Comparison of ENCODE assay signal across 14 cellular contexts in the genomic region with DNA sequence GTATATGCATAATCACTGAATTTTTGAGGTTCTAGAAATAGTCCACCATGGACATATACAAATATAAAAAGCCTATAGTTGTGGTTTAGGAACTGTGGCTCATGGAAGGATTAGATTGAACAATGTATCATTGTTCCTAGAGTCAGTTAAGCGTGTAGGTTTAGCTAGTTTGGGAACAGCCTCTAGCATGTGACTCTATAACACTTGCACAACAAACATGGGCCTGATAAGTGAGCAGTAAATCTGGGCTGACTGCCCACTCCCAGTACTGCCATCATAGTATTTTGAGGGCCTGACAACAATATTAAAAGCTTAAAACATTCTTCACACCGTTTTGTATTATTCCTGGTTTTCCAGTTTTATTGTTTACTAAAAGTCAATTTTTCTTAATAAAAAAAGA. TPM values are rescaled to one million over a fixed set of nuclear protein-coding genes. Genes with fewer than 3 reads are reported as not detected.
DNase-seq lines count a peak whose midpoint lies in the region; ATAC-seq, FAIRE-seq and TF ChIP-seq lines count a peak whose summit lies in the region.
"Had no signal": no experiment of that assay in that cellular context is flagged by ENCODE, and none has a peak within 500 bp of the region (broad histone marks: within the 10 kb centered on the region; RNA-seq: fewer than 3 reads in every experiment).

No MANE protein-coding gene starts in this region.

- H3K9me3 ChIP-seq in right cardiac atrium (ENCODE audit: control insufficient read depth, low read length) (no peaks in the 10 kb centered on the region), small intestine (ENCODE audit: control insufficient read depth, low read depth) (no peaks in the 10 kb centered on the region)

- ATAC-seq in right cardiac atrium, result peak; percentile 96
- ATAC-seq in activated CD4-positive, alpha-beta T cell treated with anti-CD3 and anti-CD28 coated beads for 36 hours, result no peak
- ATAC-seq: activated CD8-positive, alpha-beta memory T cell treated with anti-CD3 and anti-CD28 coated beads, Interleukin-2, amount 10 ng/mL, durations not matched to agents 7 days and 5 days had no signal

- DNase-seq in HEK293T (ENCODE audit: extremely low spot score), result peak; percentile 22
- DNase-seq in astrocyte of the spinal cord (ENCODE audit: low read depth, low spot score), result peak; percentile 61
- DNase-seq in right cardiac atrium, result peak; percentile 75 to 87 (median 77)
- DNase-seq in small intestine, result peak; percentile 63
- DNase-seq in H7, result no peak
- no peak for DNase-seq in activated CD4-positive, alpha-beta T cell treated with anti-CD3 and anti-CD28 coated beads for 36 hours
- no peak for DNase-seq in activated naive CD8-positive, alpha-beta T cell treated with anti-CD3 and anti-CD28 coated beads for 36 hours
- DNase-seq in NCI-H1048 (lab: John Stamatoyannopoulos, UW), result no peak
- DNase-seq: activated CD8-positive, alpha-beta memory T cell treated with anti-CD3 and anti-CD28 coated beads, Interleukin-2, amount 10 ng/mL, durations not matched to agents 7 days and 5 days; cortex of kidney; DMS79; SHP77 treated with DMSO at 0.1 percent for 48 hours; stimulated activated CD4-positive, alpha-beta T cell treated with anti-CD3 and anti-CD28 coated beads, Interleukin-2, amount 100 ng/mL, for 24 hours had no signal

- no peak overlapping the region for H3K4me3 Mint-ChIP-seq in activated CD4-positive, alpha-beta T cell treated with anti-CD3 and anti-CD28 coated beads for 36 hours
- H3K4me3 Mint-ChIP-seq in activated naive CD8-positive, alpha-beta T cell treated with anti-CD3 and anti-CD28 coated beads for 36 hours, result no peak overlapping the region
- H3K4me3 Mint-ChIP-seq: activated CD8-positive, alpha-beta memory T cell treated with anti-CD3 and anti-CD28 coated beads, Interleukin-2, amount 10 ng/mL, durations not matched to agents 7 days and 5 days; memory B cell had no signal

- intact Hi-C loops in right cardiac atrium (cut with DNase I), result no loop called here
- intact Hi-C loops in activated CD4-positive, alpha-beta T cell treated with anti-CD3 and anti-CD28 coated beads for 36 hours (cut with DNase I, micrococcal nuclease), result no loop called here

- H3K9me3 Mint-ChIP-seq in activated CD4-positive, alpha-beta T cell treated with anti-CD3 and anti-CD28 coated beads for 36 hours (ENCODE audit: low read depth), result no peaks in the 10 kb centered on the region
- H3K9me3 Mint-ChIP-seq in activated naive CD8-positive, alpha-beta T cell treated with anti-CD3 and anti-CD28 coated beads for 36 hours, result no peaks in the 10 kb centered on the region
- H3K9me3 Mint-ChIP-seq: memory B cell had no signal

- no peaks in the 10 kb centered on the region for H3K36me3 Mint-ChIP-seq in activated CD4-positive, alpha-beta T cell treated with anti-CD3 and anti-CD28 coated beads for 36 hours (ENCODE audit: low read depth)
- H3K36me3 Mint-ChIP-seq in activated naive CD8-positive, alpha-beta T cell treated with anti-CD3 and anti-CD28 coated beads for 36 hours, result no peaks in the 10 kb centered on the region
- H3K36me3 Mint-ChIP-seq: activated CD8-positive, alpha-beta memory T cell treated with anti-CD3 and anti-CD28 coated beads, Interleukin-2, amount 10 ng/mL, durations not matched to agents 7 days and 5 days; memory B cell had no signal

- H3K36me3 ChIP-seq in small intestine (ENCODE audit: control insufficient read depth in 2 of 2, insufficient read depth in 2 of 2, low read length in 2 of 2) (no peaks in the 10 kb centered on the region), H7 (replicated peaks; ENCODE audit: control insufficient read depth, insufficient read depth, low read length) (no peaks in the 10 kb centered on the region)

- no peaks in the 10 kb centered on the region for H3K4me1 Mint-ChIP-seq in activated CD4-positive, alpha-beta T cell treated with anti-CD3 and anti-CD28 coated beads for 36 hours
- no peaks in the 10 kb centered on the region for H3K4me1 Mint-ChIP-seq in activated naive CD8-positive, alpha-beta T cell treated with anti-CD3 and anti-CD28 coated beads for 36 hours
- H3K4me1 Mint-ChIP-seq: activated CD8-positive, alpha-beta memory T cell treated with anti-CD3 and anti-CD28 coated beads, Interleukin-2, amount 10 ng/mL, durations not matched to agents 7 days and 5 days; memory B cell had no signal

- 13% methylated on average over 2 of the region's 2 CpGs for WGBS in right cardiac atrium
- 3 to 23% (median 16%) methylated on average over 2 of the region's 2 CpGs for WGBS in small intestine, 3 donors

- H3K27ac ChIP-seq in right cardiac atrium (ENCODE audit: low read length) (no peak overlapping the region), small intestine (ENCODE audit: low read depth in 1 of 2, low read length in 1 of 2) (no peak overlapping the region)

- no peak for FAIRE-seq in small intestine (lab: Jason Lieb, UNC)

- H3K4me1 ChIP-seq in right cardiac atrium (ENCODE audit: control insufficient read depth, insufficient read depth, low read length) (peaks cover 5% of the 10 kb centered on the region), small intestine (ENCODE audit: control insufficient read depth in 2 of 2, insufficient read depth in 1 of 2, low read depth in 1 of 2, low read length in 1 of 2) (peaks cover 0 to 6% of the 10 kb centered on the region in 2 donors)

- no peak overlapping the region for H3K4me3 ChIP-seq in astrocyte of the spinal cord (ENCODE audit: low read depth, low read length)
- H3K4me3 ChIP-seq in right cardiac atrium (ENCODE audit: low read length), result no peak overlapping the region
- no peak overlapping the region for H3K4me3 ChIP-seq in small intestine (ENCODE audit: low read depth in 1 of 2, low read length in 2 of 2)
- H3K4me3 ChIP-seq in H7 (ENCODE audit: insufficient read depth, low read depth, low read length), result no peak overlapping the region

- CTCF ChIA-PET in HEK293T (lab: Yijun Ruan, JAX), result interaction anchor here (0.6 kb wide), 1 partner anchor 22 kb away, joined by 3 read pairs; no protein-coding TSS in a partner anchor
- CTCF ChIA-PET in activated CD4-positive, alpha-beta T cell treated with anti-CD3 and anti-CD28 coated beads for 36 hours (lab: Charles Lee), result interaction anchor here (1.3 kb wide), 1 partner anchor 27 kb away, joined by 3 read pairs; no protein-coding TSS in a partner anchor

- POLR2A ChIA-PET in HEK293T (lab: Yijun Ruan, JAX), result interaction anchor here (0.8 kb wide), 1 partner anchor 10 kb away, joined by 3 read pairs; no protein-coding TSS in a partner anchor
- POLR2A ChIA-PET in activated CD4-positive, alpha-beta T cell treated with anti-CD3 and anti-CD28 coated beads for 36 hours (lab: Charles Lee), result no interaction called here

- peaks cover 6% of the 10 kb centered on the region for H3K27me3 Mint-ChIP-seq in activated CD4-positive, alpha-beta T cell treated with anti-CD3 and anti-CD28 coated beads for 36 hours
- no peaks in the 10 kb centered on the region for H3K27me3 Mint-ChIP-seq in activated naive CD8-positive, alpha-beta T cell treated with anti-CD3 and anti-CD28 coated beads for 36 hours
- H3K27me3 Mint-ChIP-seq: memory B cell had no signal

- H3K27me3 ChIP-seq in right cardiac atrium (ENCODE audit: control insufficient read depth, insufficient read depth) (no peaks in the 10 kb centered on the region), small intestine (ENCODE audit: control insufficient read depth in 2 of 2, insufficient read depth in 2 of 2, low read length in 2 of 2) (peaks cover 0 to under 1% of the 10 kb centered on the region in 2 donors), H7 (ENCODE audit: control insufficient read depth, insufficient read depth, low read length) (no peaks in the 10 kb centered on the region)

- TF ChIP-seq CTCF in astrocyte of the spinal cord (IDR thresholded peaks at IDR 0.05; ENCODE audit: low read depth, low read length), result no peak

- in situ Hi-C loops in astrocyte of the spinal cord (cut with HindIII; ENCODE audit: low sequenced_read_pairs), result no loop called here

- no peak overlapping the region for H3K27ac Mint-ChIP-seq in activated CD4-positive, alpha-beta T cell treated with anti-CD3 and anti-CD28 coated beads for 36 hours
- H3K27ac Mint-ChIP-seq in activated naive CD8-positive, alpha-beta T cell treated with anti-CD3 and anti-CD28 coated beads for 36 hours, result no peak overlapping the region
- H3K27ac Mint-ChIP-seq: activated CD8-positive, alpha-beta memory T cell treated with anti-CD3 and anti-CD28 coated beads, Interleukin-2, amount 10 ng/mL, durations not matched to agents 7 days and 5 days; memory B cell had no signal

TF ChIP-seq in HEK293T, 16 proteins besides CTCF, POLR2A, EP300 and RAD21:
- TF ChIP-seq, protein P1, sequence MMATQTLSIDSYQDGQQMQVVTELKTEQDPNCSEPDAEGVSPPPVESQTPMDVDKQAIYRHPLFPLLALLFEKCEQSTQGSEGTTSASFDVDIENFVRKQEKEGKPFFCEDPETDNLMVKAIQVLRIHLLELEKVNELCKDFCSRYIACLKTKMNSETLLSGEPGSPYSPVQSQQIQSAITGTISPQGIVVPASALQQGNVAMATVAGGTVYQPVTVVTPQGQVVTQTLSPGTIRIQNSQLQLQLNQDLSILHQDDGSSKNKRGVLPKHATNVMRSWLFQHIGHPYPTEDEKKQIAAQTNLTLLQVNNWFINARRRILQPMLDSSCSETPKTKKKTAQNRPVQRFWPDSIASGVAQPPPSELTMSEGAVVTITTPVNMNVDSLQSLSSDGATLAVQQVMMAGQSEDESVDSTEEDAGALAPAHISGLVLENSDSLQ (IDR thresholded peaks at IDR 0.05), result peak; percentile 44
- TF ChIP-seq L3MBTL2 (conservative IDR thresholded peaks at IDR 0.05) (no peak), ARNT (IDR thresholded peaks at IDR 0.05) (no peak), CTBP1 (IDR thresholded peaks at IDR 0.05; ENCODE audit: borderline replicate concordance) (no peak), SP1 (IDR thresholded peaks at IDR 0.05) (no peak)

RNA-seq across cellular contexts. Expression of a gene that starts 47.0 kb away (rescaled TPM):
- 100 to 1,000 TPM in 3 of 4 donors, 10 to 100 TPM in 1; 97.4 to 112 (median 106) TPM for total RNA-seq in right cardiac atrium
- polyA plus RNA-seq in right cardiac atrium (32.0 TPM), small intestine (10 to 100 TPM; 14.1 to 24.4 (median 15.2) TPM)
- 76.2 and 80.5 TPM in 2 replicates for total RNA-seq in H7 (2014; rRNA removed; shearing (Covaris generic))
- total RNA-seq in activated CD4-positive, alpha-beta T cell treated with anti-CD3 and anti-CD28 coated beads for 36 hours, result under 1 TPM; 0.21 to 0.25 TPM
- under 1 TPM; 0.04 to 0.06 TPM for total RNA-seq in activated naive CD8-positive, alpha-beta T cell treated with anti-CD3 and anti-CD28 coated beads for 36 hours

Comparison
In these comparisons a context has a peak if more than half of its experiments do, and no peak if none do; other contexts are left out.
1. DNase-seq: peak in HEK293T (single experiment), astrocyte of the spinal cord (single experiment), right cardiac atrium (3 of 3) and small intestine (single experiment); none in H7 (single experiment), activated CD4-positive, alpha-beta T cell treated with anti-CD3 and anti-CD28 coated beads for 36 hours (single experiment), activated naive CD8-positive, alpha-beta T cell treated with anti-CD3 and anti-CD28 coated beads for 36 hours (single experiment) and NCI-H1048 (single experiment).
2. RNA of a gene that starts 47.0 kb away (total RNA-seq): 97.4 to 112 TPM in right cardiac atrium and 76.2 to 80.5 TPM in H7; 0.21 to 0.25 TPM in activated CD4-positive, alpha-beta T cell treated with anti-CD3 and anti-CD28 coated beads for 36 hours and 0.04 to 0.06 TPM in activated naive CD8-positive, alpha-beta T cell treated with anti-CD3 and anti-CD28 coated beads for 36 hours; every median in the first group is over 10 times any median in the second.